ENCODE assay signal across 1 cellular context in the genomic region with DNA sequence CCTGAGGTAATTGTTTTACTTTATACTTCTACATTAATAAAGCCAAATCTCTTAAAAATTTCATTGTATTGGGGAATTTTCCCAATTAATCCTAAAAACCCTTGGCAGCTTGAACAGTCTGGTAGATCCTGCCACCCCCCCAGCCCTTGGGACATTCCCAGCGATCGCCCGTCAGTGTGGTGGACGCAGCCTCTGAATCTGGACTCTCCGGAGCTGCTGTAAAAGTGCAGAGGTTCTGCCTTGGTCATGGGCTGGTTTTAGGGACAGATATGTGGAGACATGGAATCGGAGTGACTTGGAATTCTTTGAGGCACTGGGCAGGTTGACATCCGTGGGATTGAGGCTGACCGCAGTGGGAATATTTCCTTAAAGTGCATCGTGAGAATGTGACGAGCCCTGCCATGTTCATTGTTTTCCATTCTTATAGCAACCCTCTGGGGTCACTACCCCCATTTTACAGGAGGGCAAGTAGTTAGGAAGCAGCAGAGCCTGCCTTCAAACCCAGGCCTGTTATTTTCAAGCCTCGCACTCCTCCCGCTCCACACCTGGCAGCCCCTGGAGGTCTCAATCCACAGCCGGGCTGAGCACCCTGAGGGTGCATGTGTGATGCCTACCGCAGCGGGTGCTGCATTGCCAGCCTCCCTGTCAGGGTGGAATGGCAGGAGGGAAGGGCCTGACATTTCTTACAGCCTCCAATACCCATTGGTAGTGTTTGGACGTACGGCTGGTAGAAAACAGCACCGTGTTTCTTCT.
TF ChIP-seq lines count a peak whose summit lies in the region.

No MANE protein-coding gene starts in this region.

TF ChIP-seq in K562, 482 proteins besides CTCF, POLR2A, EP300 and RAD21 (continued from another document):
- TF ChIP-seq, protein P1, sequence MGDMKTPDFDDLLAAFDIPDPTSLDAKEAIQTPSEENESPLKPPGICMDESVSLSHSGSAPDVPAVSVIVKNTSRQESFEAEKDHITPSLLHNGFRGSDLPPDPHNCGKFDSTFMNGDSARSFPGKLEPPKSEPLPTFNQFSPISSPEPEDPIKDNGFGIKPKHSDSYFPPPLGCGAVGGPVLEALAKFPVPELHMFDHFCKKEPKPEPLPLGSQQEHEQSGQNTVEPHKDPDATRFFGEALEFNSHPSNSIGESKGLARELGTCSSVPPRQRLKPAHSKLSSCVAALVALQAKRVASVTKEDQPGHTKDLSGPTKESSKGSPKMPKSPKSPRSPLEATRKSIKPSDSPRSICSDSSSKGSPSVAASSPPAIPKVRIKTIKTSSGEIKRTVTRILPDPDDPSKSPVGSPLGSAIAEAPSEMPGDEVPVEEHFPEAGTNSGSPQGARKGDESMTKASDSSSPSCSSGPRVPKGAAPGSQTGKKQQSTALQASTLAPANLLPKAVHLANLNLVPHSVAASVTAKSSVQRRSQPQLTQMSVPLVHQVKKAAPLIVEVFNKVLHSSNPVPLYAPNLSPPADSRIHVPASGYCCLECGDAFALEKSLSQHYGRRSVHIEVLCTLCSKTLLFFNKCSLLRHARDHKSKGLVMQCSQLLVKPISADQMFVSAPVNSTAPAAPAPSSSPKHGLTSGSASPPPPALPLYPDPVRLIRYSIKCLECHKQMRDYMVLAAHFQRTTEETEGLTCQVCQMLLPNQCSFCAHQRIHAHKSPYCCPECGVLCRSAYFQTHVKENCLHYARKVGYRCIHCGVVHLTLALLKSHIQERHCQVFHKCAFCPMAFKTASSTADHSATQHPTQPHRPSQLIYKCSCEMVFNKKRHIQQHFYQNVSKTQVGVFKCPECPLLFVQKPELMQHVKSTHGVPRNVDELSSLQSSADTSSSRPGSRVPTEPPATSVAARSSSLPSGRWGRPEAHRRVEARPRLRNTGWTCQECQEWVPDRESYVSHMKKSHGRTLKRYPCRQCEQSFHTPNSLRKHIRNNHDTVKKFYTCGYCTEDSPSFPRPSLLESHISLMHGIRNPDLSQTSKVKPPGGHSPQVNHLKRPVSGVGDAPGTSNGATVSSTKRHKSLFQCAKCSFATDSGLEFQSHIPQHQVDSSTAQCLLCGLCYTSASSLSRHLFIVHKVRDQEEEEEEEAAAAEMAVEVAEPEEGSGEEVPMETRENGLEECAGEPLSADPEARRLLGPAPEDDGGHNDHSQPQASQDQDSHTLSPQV (IDR thresholded peaks at IDR 0.05): peak; percentile 58; the same call in 1 of the 2 replicates
- TF ChIP-seq, protein P2, sequence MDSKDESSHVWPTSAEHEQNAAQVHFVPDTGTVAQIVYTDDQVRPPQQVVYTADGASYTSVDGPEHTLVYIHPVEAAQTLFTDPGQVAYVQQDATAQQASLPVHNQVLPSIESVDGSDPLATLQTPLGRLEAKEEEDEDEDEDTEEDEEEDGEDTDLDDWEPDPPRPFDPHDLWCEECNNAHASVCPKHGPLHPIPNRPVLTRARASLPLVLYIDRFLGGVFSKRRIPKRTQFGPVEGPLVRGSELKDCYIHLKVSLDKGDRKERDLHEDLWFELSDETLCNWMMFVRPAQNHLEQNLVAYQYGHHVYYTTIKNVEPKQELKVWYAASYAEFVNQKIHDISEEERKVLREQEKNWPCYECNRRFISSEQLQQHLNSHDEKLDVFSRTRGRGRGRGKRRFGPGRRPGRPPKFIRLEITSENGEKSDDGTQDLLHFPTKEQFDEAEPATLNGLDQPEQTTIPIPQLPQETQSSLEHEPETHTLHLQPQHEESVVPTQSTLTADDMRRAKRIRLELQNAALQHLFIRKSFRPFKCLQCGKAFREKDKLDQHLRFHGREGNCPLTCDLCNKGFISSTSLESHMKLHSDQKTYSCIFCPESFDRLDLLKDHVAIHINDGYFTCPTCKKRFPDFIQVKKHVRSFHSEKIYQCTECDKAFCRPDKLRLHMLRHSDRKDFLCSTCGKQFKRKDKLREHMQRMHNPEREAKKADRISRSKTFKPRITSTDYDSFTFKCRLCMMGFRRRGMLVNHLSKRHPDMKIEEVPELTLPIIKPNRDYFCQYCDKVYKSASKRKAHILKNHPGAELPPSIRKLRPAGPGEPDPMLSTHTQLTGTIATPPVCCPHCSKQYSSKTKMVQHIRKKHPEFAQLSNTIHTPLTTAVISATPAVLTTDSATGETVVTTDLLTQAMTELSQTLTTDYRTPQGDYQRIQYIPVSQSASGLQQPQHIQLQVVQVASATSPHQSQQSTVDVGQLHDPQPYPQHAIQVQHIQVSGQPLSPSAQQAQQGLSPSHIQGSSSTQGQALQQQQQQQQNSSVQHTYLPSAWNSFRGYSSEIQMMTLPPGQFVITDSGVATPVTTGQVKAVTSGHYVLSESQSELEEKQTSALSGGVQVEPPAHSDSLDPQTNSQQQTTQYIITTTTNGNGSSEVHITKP (IDR thresholded peaks at IDR 0.05; ENCODE audit: partially characterized antibody): peak; percentile 83
- TF ChIP-seq BCOR (IDR thresholded peaks at IDR 0.05) (peak; percentile 55; the same call in 1 of the 2 replicates), GABPB1 (CRISPR knock-in tag; IDR thresholded peaks at IDR 0.05) (0 out of 2 replicates have a peak, but pooled peaks have one; percentile 4), CHD4 (IDR thresholded peaks at IDR 0.05; ENCODE audit: insufficient read depth, insufficient replicate concordance, low read depth, low read length, poor library complexity, severe bottlenecking) (peak; percentile 46), TCF7 (IDR thresholded peaks at IDR 0.05; ENCODE audit: borderline replicate concordance) (0 out of 2 replicates have a peak, but pooled peaks have one; percentile 16), MAFG (tag; conservative IDR thresholded peaks at IDR 0.05) (no peak), CHD2 (IDR thresholded peaks at IDR 0.05; ENCODE audit: low read depth, low read length) (no peak), FOXJ3 (CRISPR knock-in tag; IDR thresholded peaks at IDR 0.05) (no peak), RBM25 (IDR thresholded peaks at IDR 0.05; ENCODE audit: low read depth, low read length, severe bottlenecking) (peak; percentile 58)
- TF ChIP-seq, protein P3, sequence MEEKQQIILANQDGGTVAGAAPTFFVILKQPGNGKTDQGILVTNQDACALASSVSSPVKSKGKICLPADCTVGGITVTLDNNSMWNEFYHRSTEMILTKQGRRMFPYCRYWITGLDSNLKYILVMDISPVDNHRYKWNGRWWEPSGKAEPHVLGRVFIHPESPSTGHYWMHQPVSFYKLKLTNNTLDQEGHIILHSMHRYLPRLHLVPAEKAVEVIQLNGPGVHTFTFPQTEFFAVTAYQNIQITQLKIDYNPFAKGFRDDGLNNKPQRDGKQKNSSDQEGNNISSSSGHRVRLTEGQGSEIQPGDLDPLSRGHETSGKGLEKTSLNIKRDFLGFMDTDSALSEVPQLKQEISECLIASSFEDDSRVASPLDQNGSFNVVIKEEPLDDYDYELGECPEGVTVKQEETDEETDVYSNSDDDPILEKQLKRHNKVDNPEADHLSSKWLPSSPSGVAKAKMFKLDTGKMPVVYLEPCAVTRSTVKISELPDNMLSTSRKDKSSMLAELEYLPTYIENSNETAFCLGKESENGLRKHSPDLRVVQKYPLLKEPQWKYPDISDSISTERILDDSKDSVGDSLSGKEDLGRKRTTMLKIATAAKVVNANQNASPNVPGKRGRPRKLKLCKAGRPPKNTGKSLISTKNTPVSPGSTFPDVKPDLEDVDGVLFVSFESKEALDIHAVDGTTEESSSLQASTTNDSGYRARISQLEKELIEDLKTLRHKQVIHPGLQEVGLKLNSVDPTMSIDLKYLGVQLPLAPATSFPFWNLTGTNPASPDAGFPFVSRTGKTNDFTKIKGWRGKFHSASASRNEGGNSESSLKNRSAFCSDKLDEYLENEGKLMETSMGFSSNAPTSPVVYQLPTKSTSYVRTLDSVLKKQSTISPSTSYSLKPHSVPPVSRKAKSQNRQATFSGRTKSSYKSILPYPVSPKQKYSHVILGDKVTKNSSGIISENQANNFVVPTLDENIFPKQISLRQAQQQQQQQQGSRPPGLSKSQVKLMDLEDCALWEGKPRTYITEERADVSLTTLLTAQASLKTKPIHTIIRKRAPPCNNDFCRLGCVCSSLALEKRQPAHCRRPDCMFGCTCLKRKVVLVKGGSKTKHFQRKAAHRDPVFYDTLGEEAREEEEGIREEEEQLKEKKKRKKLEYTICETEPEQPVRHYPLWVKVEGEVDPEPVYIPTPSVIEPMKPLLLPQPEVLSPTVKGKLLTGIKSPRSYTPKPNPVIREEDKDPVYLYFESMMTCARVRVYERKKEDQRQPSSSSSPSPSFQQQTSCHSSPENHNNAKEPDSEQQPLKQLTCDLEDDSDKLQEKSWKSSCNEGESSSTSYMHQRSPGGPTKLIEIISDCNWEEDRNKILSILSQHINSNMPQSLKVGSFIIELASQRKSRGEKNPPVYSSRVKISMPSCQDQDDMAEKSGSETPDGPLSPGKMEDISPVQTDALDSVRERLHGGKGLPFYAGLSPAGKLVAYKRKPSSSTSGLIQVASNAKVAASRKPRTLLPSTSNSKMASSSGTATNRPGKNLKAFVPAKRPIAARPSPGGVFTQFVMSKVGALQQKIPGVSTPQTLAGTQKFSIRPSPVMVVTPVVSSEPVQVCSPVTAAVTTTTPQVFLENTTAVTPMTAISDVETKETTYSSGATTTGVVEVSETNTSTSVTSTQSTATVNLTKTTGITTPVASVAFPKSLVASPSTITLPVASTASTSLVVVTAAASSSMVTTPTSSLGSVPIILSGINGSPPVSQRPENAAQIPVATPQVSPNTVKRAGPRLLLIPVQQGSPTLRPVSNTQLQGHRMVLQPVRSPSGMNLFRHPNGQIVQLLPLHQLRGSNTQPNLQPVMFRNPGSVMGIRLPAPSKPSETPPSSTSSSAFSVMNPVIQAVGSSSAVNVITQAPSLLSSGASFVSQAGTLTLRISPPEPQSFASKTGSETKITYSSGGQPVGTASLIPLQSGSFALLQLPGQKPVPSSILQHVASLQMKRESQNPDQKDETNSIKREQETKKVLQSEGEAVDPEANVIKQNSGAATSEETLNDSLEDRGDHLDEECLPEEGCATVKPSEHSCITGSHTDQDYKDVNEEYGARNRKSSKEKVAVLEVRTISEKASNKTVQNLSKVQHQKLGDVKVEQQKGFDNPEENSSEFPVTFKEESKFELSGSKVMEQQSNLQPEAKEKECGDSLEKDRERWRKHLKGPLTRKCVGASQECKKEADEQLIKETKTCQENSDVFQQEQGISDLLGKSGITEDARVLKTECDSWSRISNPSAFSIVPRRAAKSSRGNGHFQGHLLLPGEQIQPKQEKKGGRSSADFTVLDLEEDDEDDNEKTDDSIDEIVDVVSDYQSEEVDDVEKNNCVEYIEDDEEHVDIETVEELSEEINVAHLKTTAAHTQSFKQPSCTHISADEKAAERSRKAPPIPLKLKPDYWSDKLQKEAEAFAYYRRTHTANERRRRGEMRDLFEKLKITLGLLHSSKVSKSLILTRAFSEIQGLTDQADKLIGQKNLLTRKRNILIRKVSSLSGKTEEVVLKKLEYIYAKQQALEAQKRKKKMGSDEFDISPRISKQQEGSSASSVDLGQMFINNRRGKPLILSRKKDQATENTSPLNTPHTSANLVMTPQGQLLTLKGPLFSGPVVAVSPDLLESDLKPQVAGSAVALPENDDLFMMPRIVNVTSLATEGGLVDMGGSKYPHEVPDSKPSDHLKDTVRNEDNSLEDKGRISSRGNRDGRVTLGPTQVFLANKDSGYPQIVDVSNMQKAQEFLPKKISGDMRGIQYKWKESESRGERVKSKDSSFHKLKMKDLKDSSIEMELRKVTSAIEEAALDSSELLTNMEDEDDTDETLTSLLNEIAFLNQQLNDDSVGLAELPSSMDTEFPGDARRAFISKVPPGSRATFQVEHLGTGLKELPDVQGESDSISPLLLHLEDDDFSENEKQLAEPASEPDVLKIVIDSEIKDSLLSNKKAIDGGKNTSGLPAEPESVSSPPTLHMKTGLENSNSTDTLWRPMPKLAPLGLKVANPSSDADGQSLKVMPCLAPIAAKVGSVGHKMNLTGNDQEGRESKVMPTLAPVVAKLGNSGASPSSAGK (IDR thresholded peaks at IDR 0.05): 0 out of 2 replicates have a peak, but pooled peaks have one; percentile 1
- TF ChIP-seq, protein P4, sequence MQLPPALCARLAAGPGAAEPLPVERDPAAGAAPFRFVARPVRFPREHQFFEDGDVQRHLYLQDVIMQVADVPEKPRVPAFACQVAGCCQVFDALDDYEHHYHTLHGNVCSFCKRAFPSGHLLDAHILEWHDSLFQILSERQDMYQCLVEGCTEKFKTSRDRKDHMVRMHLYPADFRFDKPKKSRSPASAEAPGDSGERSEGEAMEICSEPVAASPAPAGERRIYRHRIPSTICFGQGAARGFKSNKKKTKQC (CRISPR knock-in tag; IDR thresholded peaks at IDR 0.05): 0 out of 2 replicates have a peak, but pooled peaks have one; percentile 54
- TF ChIP-seq, protein P5, sequence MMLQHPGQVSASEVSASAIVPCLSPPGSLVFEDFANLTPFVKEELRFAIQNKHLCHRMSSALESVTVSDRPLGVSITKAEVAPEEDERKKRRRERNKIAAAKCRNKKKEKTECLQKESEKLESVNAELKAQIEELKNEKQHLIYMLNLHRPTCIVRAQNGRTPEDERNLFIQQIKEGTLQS (IDR thresholded peaks at IDR 0.05): no peak
- TF ChIP-seq, protein P5 (CRISPR knock-in tag; conservative IDR thresholded peaks at IDR 0.05): peak; percentile 13; the same call in 1 of the 2 replicates
